3 cellular contexts compared by ENCODE assay signal in the genomic region with DNA sequence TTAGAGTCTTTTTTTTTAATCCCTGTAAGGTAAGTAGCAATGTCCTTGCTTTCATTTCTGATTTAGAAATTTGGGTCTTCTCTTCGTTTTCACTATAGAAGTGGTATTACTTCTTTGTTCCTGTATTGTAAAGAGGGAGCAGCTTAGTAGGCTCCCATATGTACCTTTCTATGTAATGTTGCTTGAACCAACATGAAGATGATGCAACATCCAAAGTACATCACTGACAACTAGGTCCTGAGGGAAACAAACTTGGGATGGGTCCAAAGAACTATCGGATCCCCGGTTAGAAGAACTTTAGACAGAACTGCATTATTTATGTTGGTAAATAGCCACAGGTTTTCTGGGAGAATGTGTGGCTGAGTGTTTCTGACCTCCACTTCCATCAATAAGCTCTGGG. TPM values are rescaled to one million over a fixed set of nuclear protein-coding genes. Genes with fewer than 3 reads are reported as not detected.
"Had no signal": no experiment of that assay in that cellular context is flagged by ENCODE, and none has a peak within 500 bp of the region (broad histone marks: within the 10 kb centered on the region; RNA-seq: fewer than 3 reads in every experiment).

No MANE protein-coding gene starts in this region.

RNA-seq across cellular contexts. Expression of gene PNMA6A, which starts 45.5 kb away (rescaled TPM):
- total RNA-seq: LHCN-M2, M059J, MCF 10A had no signal
